In the genomic region with DNA sequence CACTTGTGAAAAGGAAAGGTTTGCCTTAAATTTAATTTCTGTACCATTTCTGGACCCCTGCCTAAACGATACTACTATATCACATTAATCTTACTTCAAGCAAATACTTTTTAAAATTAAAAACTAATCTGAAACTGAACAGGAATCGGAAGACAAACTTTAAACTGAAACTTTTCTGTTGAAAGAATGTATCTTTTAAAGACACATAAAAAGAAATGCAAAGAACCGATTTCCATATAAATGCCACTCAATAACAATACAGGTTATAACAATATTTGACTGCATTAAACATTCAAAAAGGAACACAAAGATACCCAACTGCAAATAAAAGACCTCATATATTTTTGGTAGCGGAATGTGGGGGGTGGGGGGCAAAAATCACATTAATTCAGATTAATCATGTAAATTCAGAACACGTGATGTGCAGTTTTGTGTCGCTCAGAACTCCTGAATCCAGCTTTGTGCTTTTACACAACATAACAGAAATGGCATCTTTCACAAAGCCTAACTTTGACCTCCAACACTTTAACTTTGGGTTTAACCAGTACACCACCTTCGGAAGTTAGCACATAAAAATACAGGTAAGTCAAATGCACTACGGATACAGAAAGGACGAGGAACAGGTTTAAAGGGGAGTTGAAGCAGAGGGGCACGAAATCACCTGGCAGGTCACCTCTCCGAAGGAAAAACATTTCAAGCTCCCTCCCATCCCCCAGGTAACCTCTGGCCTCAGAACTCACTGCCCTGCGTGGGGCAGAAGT, we compare ENCODE assay signal across 8 cellular contexts. TPM values are rescaled to one million over a fixed set of nuclear protein-coding genes. Genes with fewer than 3 reads are reported as not detected.
A peak's percentile ranks its signal among the peaks of the same experiment; 100 is the strongest.
DNase-seq lines count a peak whose midpoint lies in the region; ATAC-seq and TF ChIP-seq lines count a peak whose summit lies in the region.

No MANE protein-coding gene starts in this region.

- H3K4me3 Mint-ChIP-seq in activated T-cell treated with anti-CD3 and anti-CD28 coated beads, Interleukin-2, amount 50 U/mL, for 4 hours, result peak overlapping the region; percentile 76
- peak overlapping the region; percentile 94 to 100 (median 95) for H3K4me3 Mint-ChIP-seq in brain

- TF ChIP-seq CTCF in brain (conservative IDR thresholded peaks at IDR 0.05) (no peak), lung (IDR thresholded peaks at IDR 0.05; ENCODE audit: control extremely low read depth, extremely low read depth) (no peak), tibial artery (IDR thresholded peaks at IDR 0.05) (no peak)

- no peak for ATAC-seq in activated T-cell treated with anti-CD3 and anti-CD28 coated beads, Interleukin-2, amount 50 U/mL, for 4 hours
- no peak for ATAC-seq in lung (ENCODE audit: insufficient read depth, low FRiP score)
- ATAC-seq in GM21717 (IDR thresholded peaks at IDR 0.05; ENCODE audit: unreplicated experiment), result no peak
- no peak for ATAC-seq in HG02884 (IDR thresholded peaks at IDR 0.05; ENCODE audit: unreplicated experiment)

- peak overlapping the region; percentile 94 to 99 for H3K27ac ChIP-seq in lung (ENCODE audit: low read depth in 1 of 2, low read length in 1 of 2)
- H3K27ac ChIP-seq in tibial artery, result peak overlapping the region; percentile 99

- no peaks in the 10 kb centered on the region for H3K27me3 ChIP-seq in lung (ENCODE audit: control insufficient read depth, insufficient read depth)
- no peaks in the 10 kb centered on the region for H3K27me3 ChIP-seq in tibial artery

- peaks cover 47% of the 10 kb centered on the region for H3K27me3 Mint-ChIP-seq in activated T-cell treated with anti-CD3 and anti-CD28 coated beads, Interleukin-2, amount 50 U/mL, for 4 hours (ENCODE audit: low read depth)
- peaks cover 11% of the 10 kb centered on the region for H3K27me3 Mint-ChIP-seq in brain

- H3K27ac Mint-ChIP-seq in brain, result peak overlapping the region; percentile 93 to 99 (median 95)

- H3K4me1 ChIP-seq in lung (ENCODE audit: control insufficient read depth in 2 of 2, insufficient read depth in 2 of 2, low read length in 2 of 2) (peaks cover 7 to 19% of the 10 kb centered on the region in 2 donors), tibial artery (peaks cover 0 to 53% (median 9%) of the 10 kb centered on the region in 4 donors)

- H3K4me3 ChIP-seq in lung (peak overlapping the region; percentile 85), tibial artery (peak overlapping the region; percentile 72 to 90)

- H3K36me3 ChIP-seq in lung (ENCODE audit: control insufficient read depth in 2 of 2, insufficient read depth in 2 of 2, low read length in 2 of 2) (no peaks in the 10 kb centered on the region), tibial artery (no peaks in the 10 kb centered on the region)

- no peak for DNase-seq in activated T-cell treated with anti-CD3 and anti-CD28 coated beads, Interleukin-2, amount 50 U/mL, for 4 hours
- no peak for DNase-seq in activated T-cell treated with anti-CD3 and anti-CD28 coated beads, Interleukin-2, amount 50 U/mL, for 1 hour
- DNase-seq in lung (ENCODE audit: low spot score) (no peak), tibial artery (no peak), 8988T (no peak)

- no peaks in the 10 kb centered on the region for H3K9me3 ChIP-seq in lung (ENCODE audit: control insufficient read depth in 2 of 2, insufficient read depth in 1 of 2, low read length in 1 of 2)
- no peaks in the 10 kb centered on the region for H3K9me3 ChIP-seq in tibial artery

- H3K4me1 Mint-ChIP-seq in activated T-cell treated with anti-CD3 and anti-CD28 coated beads, Interleukin-2, amount 50 U/mL, for 4 hours (ENCODE audit: low read depth), result peaks cover 10% of the 10 kb centered on the region
- H3K4me1 Mint-ChIP-seq in brain, result peaks cover 67% of the 10 kb centered on the region

- 9 to 12% methylated on average over 12 of the region's 12 CpGs for WGBS in lung, 2 donors

- H3K9me3 Mint-ChIP-seq in activated T-cell treated with anti-CD3 and anti-CD28 coated beads, Interleukin-2, amount 50 U/mL, for 4 hours, result no peaks in the 10 kb centered on the region
- H3K9me3 Mint-ChIP-seq in brain, result peaks cover 0 to 3% (median 0%) of the 10 kb centered on the region in 5 experiments

- intact Hi-C loops in tibial artery (cut with DNase I; ENCODE audit: low total_unique reads), result loop anchor here (5.0 to 10.0 kb wide), 2 partner anchors 108 to 229 kb away; no protein-coding TSS in a partner anchor

- no peaks in the 10 kb centered on the region for H3K36me3 Mint-ChIP-seq in activated T-cell treated with anti-CD3 and anti-CD28 coated beads, Interleukin-2, amount 50 U/mL, for 4 hours (ENCODE audit: insufficient read depth)
- H3K36me3 Mint-ChIP-seq in brain, result no peaks in the 10 kb centered on the region

RNA-seq across cellular contexts. Expression of gene LIFR, which starts 0.9 kb away (rescaled TPM):
- total RNA-seq in activated T-cell treated with anti-CD3 and anti-CD28 coated beads, Interleukin-2, amount 50 U/mL, for 4 hours, result under 1 TPM; 0.23 to 0.43 (median 0.24) TPM
- 7.6 TPM for polyA plus RNA-seq in brain (ENCODE audit: insufficient read depth, low read depth, low replicate concordance)
- 100 to 1,000 TPM in 1 of 2 donors, 10 to 100 TPM in 1; 61.3 to 345 TPM for total RNA-seq in lung
- 10 to 100 TPM; 14.2 TPM for polyA plus RNA-seq in lung

Comparison
In these comparisons a context has a peak if more than half of its experiments do, and no peak if none do; other contexts are left out.
1. RNA of gene LIFR, which starts 0.9 kb away (total RNA-seq): 61.3 to 345 TPM in lung; 0.23 to 0.43 TPM in activated T-cell treated with anti-CD3 and anti-CD28 coated beads, Interleukin-2, amount 50 U/mL, for 4 hours; every median in the first group is over 10 times any median in the second.